ENCODE assay signal across 11 cellular contexts in the genomic region with DNA sequence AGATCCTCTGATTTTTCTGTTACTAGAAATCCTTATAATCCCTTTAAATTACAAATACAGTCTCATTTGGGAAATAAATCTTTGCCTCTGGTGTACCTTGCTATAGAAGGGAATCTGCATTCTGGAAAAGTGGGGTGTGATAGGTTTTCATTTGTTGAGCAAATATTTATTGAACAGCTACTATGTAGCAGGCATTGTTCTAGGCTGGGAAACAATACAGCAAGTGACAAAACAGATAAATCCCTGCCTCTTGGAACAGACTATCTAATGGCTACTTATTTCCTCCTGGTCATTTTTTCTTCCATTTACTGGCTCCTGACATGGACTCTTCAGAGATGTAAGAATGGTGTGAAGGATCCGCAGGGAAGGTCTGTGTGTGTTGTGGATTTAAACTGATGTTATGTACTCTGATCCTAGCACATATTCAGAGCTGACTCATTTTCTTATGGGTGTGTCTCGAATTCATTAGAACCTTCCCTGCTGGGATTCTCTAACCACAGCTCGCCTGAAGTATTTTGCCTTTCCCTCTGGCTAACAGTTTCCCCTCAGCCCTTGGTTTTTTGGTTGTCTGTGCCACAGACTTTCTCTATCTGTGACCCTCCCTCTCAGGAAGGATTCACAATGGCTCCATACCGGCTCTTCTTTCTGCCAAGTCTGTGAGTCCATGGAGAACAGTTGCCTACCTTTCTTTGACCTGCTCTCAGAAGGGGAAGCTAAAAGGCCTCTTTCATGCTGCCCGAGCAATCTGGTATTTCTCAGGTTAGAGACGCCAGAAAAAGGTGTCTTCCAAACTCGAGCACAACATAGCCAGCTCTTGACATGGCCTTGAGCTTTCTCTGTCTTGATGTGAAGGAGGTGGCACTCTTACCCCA. TPM values are rescaled to one million over a fixed set of nuclear protein-coding genes. Genes with fewer than 3 reads are reported as not detected.
DNase-seq lines count a peak whose midpoint lies in the region; TF ChIP-seq lines count a peak whose summit lies in the region.
"Had no signal": no experiment of that assay in that cellular context is flagged by ENCODE, and none has a peak within 500 bp of the region (broad histone marks: within the 10 kb centered on the region; RNA-seq: fewer than 3 reads in every experiment).

No MANE protein-coding gene starts in this region.

- no peaks in the 10 kb centered on the region for H3K27me3 ChIP-seq in Peyer's patch
- H3K27me3 ChIP-seq: stomach had no signal

- DNase-seq in EL (peak; percentile 41), LoVo (ENCODE audit: low spot score) (peak; percentile 89), chondrocyte (ENCODE audit: low spot score) (no peak), nephron progenitor cell (no peak), NCI-H2196 treated with DMSO at 0.1 percent for 48 hours (lab: John Stamatoyannopoulos, UW; ENCODE audit: unreplicated experiment) (no peak), Peyer's patch (no peak), germinal center (ENCODE audit: low spot score) (no peak), OCI-M2 (lab: John Stamatoyannopoulos, UW; ENCODE audit: unreplicated experiment) (no peak)
- DNase-seq: activated B cell treated with CpG ODN at 0.5 μM for 24 hours; activated naive CD4-positive, alpha-beta T cell treated with anti-CD3 and anti-CD28 coated beads, Interleukin-2, amount 50 U/mL, for 16 hours; stomach had no signal

- H3K4me1 ChIP-seq in Peyer's patch = no peaks in the 10 kb centered on the region

- H3K36me3 Mint-ChIP-seq in chondrocyte (ENCODE audit: low read depth) (no peaks in the 10 kb centered on the region), nephron progenitor cell (ENCODE audit: low read depth) (peaks cover 48% of the 10 kb centered on the region)

- peak overlapping the region; percentile 84 for H3K27ac Mint-ChIP-seq in chondrocyte (ENCODE audit: unreplicated experiment)
- H3K27ac Mint-ChIP-seq in nephron progenitor cell = peak overlapping the region; percentile 75
- H3K27ac Mint-ChIP-seq: activated B cell treated with CpG ODN at 0.5 μM for 24 hours had no signal

- TF ChIP-seq CTCF in chondrocyte (IDR thresholded peaks at IDR 0.05) (no peak), nephron progenitor cell (IDR thresholded peaks at IDR 0.05) (no peak), Peyer's patch (IDR thresholded peaks at IDR 0.05) (no peak)

- no peak overlapping the region for H3K27ac ChIP-seq in Peyer's patch
- H3K27ac ChIP-seq: stomach had no signal

- no peak for TF ChIP-seq POLR2A in Peyer's patch (IDR thresholded peaks at IDR 0.05)

- no peak overlapping the region for H3K4me3 Mint-ChIP-seq in chondrocyte (ENCODE audit: unreplicated experiment)
- no peak overlapping the region for H3K4me3 Mint-ChIP-seq in nephron progenitor cell
- H3K4me3 Mint-ChIP-seq: activated B cell treated with CpG ODN at 0.5 μM for 24 hours had no signal

- H3K4me1 Mint-ChIP-seq in chondrocyte (ENCODE audit: low read depth) (peaks cover 54% of the 10 kb centered on the region), nephron progenitor cell (peaks cover 14% of the 10 kb centered on the region)
- H3K4me1 Mint-ChIP-seq: activated B cell treated with CpG ODN at 0.5 μM for 24 hours had no signal

- H3K4me3 ChIP-seq in Peyer's patch = no peak overlapping the region
- H3K4me3 ChIP-seq: stomach had no signal

- H3K27me3 Mint-ChIP-seq in chondrocyte (ENCODE audit: low read depth) = no peaks in the 10 kb centered on the region
- no peaks in the 10 kb centered on the region for H3K27me3 Mint-ChIP-seq in nephron progenitor cell (ENCODE audit: low read depth, poor library complexity)
- H3K27me3 Mint-ChIP-seq: activated B cell treated with CpG ODN at 0.5 μM for 24 hours had no signal

- H3K36me3 ChIP-seq in Peyer's patch = no peaks in the 10 kb centered on the region

- no peaks in the 10 kb centered on the region for H3K9me3 ChIP-seq in Peyer's patch
- H3K9me3 ChIP-seq: stomach had no signal

- H3K9me3 Mint-ChIP-seq in chondrocyte (ENCODE audit: low read depth) = no peaks in the 10 kb centered on the region
- H3K9me3 Mint-ChIP-seq in nephron progenitor cell = no peaks in the 10 kb centered on the region

RNA-seq across cellular contexts. Expression of gene TMTC2, which starts 53.7 kb away (rescaled TPM):
- 1.4 to 8.9 TPM (median 1.9 TPM) in 3 replicates for total RNA-seq in chondrocyte
- 10 to 100 TPM in 1 of 4 donors, 1 to 10 TPM in 3; 7.0 to 19.8 (median 8.5) TPM for total RNA-seq in Peyer's patch

Comparison
In these comparisons a context has a peak if more than half of its experiments do, and no peak if none do; other contexts are left out.
1. DNase-seq: peak in EL (single experiment) and LoVo (single experiment); none in chondrocyte (single experiment), nephron progenitor cell (single experiment), NCI-H2196 treated with DMSO at 0.1 percent for 48 hours (single experiment), Peyer's patch (0 of 3), germinal center (single experiment) and OCI-M2 (single experiment).